8 cellular contexts compared by ENCODE assay signal in the genomic region with DNA sequence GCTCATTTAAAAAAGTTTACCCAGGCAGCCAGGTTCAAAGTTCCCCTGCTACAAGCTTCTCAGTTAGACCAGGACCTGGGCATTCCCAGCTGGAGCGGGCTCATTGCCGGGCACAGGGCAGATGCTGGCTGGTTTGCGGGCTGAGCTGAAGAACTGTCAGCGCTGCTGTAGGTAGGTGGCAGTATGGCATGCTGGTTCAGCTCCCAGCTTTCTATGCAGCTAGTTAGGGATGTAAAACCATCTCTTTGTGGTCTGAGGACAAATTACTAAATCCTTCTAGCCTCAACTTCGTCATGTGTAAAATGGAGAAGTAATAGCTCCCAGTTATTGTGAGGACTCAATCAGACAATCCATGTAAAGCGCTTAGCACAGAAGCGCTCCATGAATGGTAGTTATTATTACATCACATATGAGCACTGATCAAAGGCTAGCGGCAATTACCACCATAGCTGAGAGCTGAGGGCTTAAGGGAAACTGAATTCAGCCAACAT. TPM values are rescaled to one million over a fixed set of nuclear protein-coding genes. Genes with fewer than 3 reads are reported as not detected.
DNase-seq lines count a peak whose midpoint lies in the region; ATAC-seq and TF ChIP-seq lines count a peak whose summit lies in the region.

No MANE protein-coding gene starts in this region.

- peak overlapping the region; percentile 92 for H3K27ac Mint-ChIP-seq in activated T-helper 1 cell treated with anti-CD3 and anti-CD28 coated beads, Interleukin-12 subunit alpha, Interleukin-12 subunit beta, Interleukin-2, Interleukin-4 antibody, amounts not matched to agents 30 ng/mL and 10 ng/mL and 1 ng/mL, durations not matched to agents 14 hours and 24 hours and 36 hours
- no peak overlapping the region for H3K27ac Mint-ChIP-seq in natural killer cell treated with Interleukin-12 subunit alpha and Interleukin-12 subunit beta and Interleukin-15 and Interleukin-18, amount 100 ng/mL, for 72 hours

- DNase-seq in DMS 273 treated with DMSO at 0.1 percent for 48 hours (lab: John Stamatoyannopoulos, UW) (peak; percentile 58), OCI-M1 (lab: John Stamatoyannopoulos, UW) (peak; percentile 81), fibroblast of lung (ENCODE audit: low read depth in 2 of 2) (peak; percentile 69 to 73), tibial nerve (ENCODE audit: low spot score in 2 of 2) (no peak)
- peak; percentile 39 for DNase-seq in activated T-helper 1 cell treated with anti-CD3 and anti-CD28 coated beads, Interleukin-12 subunit alpha, Interleukin-12 subunit beta, Interleukin-2, Interleukin-4 antibody, amounts not matched to agents 30 ng/mL and 10 ng/mL and 1 ng/mL, durations not matched to agents 14 hours and 24 hours and 36 hours (ENCODE audit: low spot score)
- no peak for DNase-seq in natural killer cell treated with Interleukin-12 subunit alpha and Interleukin-12 subunit beta and Interleukin-15 and Interleukin-18, amount 100 ng/mL, for 72 hours (ENCODE audit: low spot score)

- H2AFZ ChIP-seq in fibroblast of lung (ENCODE audit: low read length): no peak overlapping the region

- peak in 1 of 2 donors; percentile 65 for TF ChIP-seq EP300 in tibial nerve (IDR thresholded peaks at IDR 0.05)

- H3K27ac ChIP-seq in HUES6 (ENCODE audit: low read depth, low read length) (no peak overlapping the region), fibroblast of lung (ENCODE audit: insufficient read depth, low read length) (no peak overlapping the region), tibial nerve (peak overlapping the region in 1 of 4 donors; percentile 85)

- H3K9ac ChIP-seq in HUES6 (ENCODE audit: low read length): no peak overlapping the region
- H3K9ac ChIP-seq in fibroblast of lung (ENCODE audit: insufficient read depth, low read length): no peak overlapping the region

- H3K4me3 Mint-ChIP-seq in activated T-helper 1 cell treated with anti-CD3 and anti-CD28 coated beads, Interleukin-12 subunit alpha, Interleukin-12 subunit beta, Interleukin-2, Interleukin-4 antibody, amounts not matched to agents 30 ng/mL and 10 ng/mL and 1 ng/mL, durations not matched to agents 14 hours and 24 hours and 36 hours: peak overlapping the region; percentile 87
- peak overlapping the region; percentile 70 for H3K4me3 Mint-ChIP-seq in natural killer cell treated with Interleukin-12 subunit alpha and Interleukin-12 subunit beta and Interleukin-15 and Interleukin-18, amount 100 ng/mL, for 72 hours

- H3K9me3 Mint-ChIP-seq in activated T-helper 1 cell treated with anti-CD3 and anti-CD28 coated beads, Interleukin-12 subunit alpha, Interleukin-12 subunit beta, Interleukin-2, Interleukin-4 antibody, amounts not matched to agents 30 ng/mL and 10 ng/mL and 1 ng/mL, durations not matched to agents 14 hours and 24 hours and 36 hours: no peaks in the 10 kb centered on the region
- no peaks in the 10 kb centered on the region for H3K9me3 Mint-ChIP-seq in natural killer cell treated with Interleukin-12 subunit alpha and Interleukin-12 subunit beta and Interleukin-15 and Interleukin-18, amount 100 ng/mL, for 72 hours

- no peaks in the 10 kb centered on the region for H3K36me3 ChIP-seq in HUES6 (ENCODE audit: control insufficient read depth, insufficient read depth, low read length)
- H3K36me3 ChIP-seq in fibroblast of lung (ENCODE audit: control insufficient read depth, insufficient read depth, low read length): no peaks in the 10 kb centered on the region
- H3K36me3 ChIP-seq in tibial nerve: no peaks in the 10 kb centered on the region

- peaks cover 6% of the 10 kb centered on the region; the same call in 1 of the 2 replicates for H3K4me1 ChIP-seq in HUES6 (ENCODE audit: control insufficient read depth, insufficient read depth, low read length)
- H3K4me1 ChIP-seq in fibroblast of lung (ENCODE audit: control insufficient read depth, extremely low read depth, insufficient read depth, low read length): no peaks in the 10 kb centered on the region
- peaks cover 0 to 47% (median 25%) of the 10 kb centered on the region in 4 donors for H3K4me1 ChIP-seq in tibial nerve

- intact Hi-C loops in activated T-helper 1 cell treated with anti-CD3 and anti-CD28 coated beads, Interleukin-12 subunit alpha, Interleukin-12 subunit beta, Interleukin-2, Interleukin-4 antibody, amounts not matched to agents 30 ng/mL and 10 ng/mL and 1 ng/mL, durations not matched to agents 14 hours and 24 hours and 36 hours (cut with micrococcal nuclease): loop anchor here (1.0 to 5.0 kb wide), 14 partner anchors 51 to 585 kb away; a partner anchor contains a TSS

- no peak for ATAC-seq in natural killer cell treated with Interleukin-12 subunit alpha and Interleukin-12 subunit beta and Interleukin-15 and Interleukin-18, amount 100 ng/mL, for 72 hours
- ATAC-seq in HG03571 (IDR thresholded peaks at IDR 0.05; ENCODE audit: unreplicated experiment): no peak

- H3K4me1 Mint-ChIP-seq in activated T-helper 1 cell treated with anti-CD3 and anti-CD28 coated beads, Interleukin-12 subunit alpha, Interleukin-12 subunit beta, Interleukin-2, Interleukin-4 antibody, amounts not matched to agents 30 ng/mL and 10 ng/mL and 1 ng/mL, durations not matched to agents 14 hours and 24 hours and 36 hours (ENCODE audit: low read depth): peaks cover 31% of the 10 kb centered on the region
- H3K4me1 Mint-ChIP-seq in natural killer cell treated with Interleukin-12 subunit alpha and Interleukin-12 subunit beta and Interleukin-15 and Interleukin-18, amount 100 ng/mL, for 72 hours (ENCODE audit: low read depth in 2 of 2): peaks cover 4 to 5% of the 10 kb centered on the region in 2 donors

- TF ChIP-seq CTCF in fibroblast of lung (conservative IDR thresholded peaks at IDR 0.05 in 1 of 2, IDR thresholded peaks at IDR 0.05 in 1 of 2; ENCODE audit: low read depth in 1 of 2, low read length in 2 of 2): peak; percentile 43 to 63
- TF ChIP-seq CTCF in tibial nerve (IDR thresholded peaks at IDR 0.05): peak; percentile 41 to 81 (median 61)

- H3K4me3 ChIP-seq in HUES6 (ENCODE audit: low read depth, low read length): peak overlapping the region; percentile 80; the same call in 1 of the 2 replicates
- H3K4me3 ChIP-seq in fibroblast of lung (replicated peaks in 1 of 4; ENCODE audit: control extremely low read depth in 1 of 4, insufficient read depth in 1 of 4, low read depth in 3 of 4, low read length in 4 of 4): no peak overlapping the region
- no peak overlapping the region for H3K4me3 ChIP-seq in tibial nerve

- H3K36me3 Mint-ChIP-seq in activated T-helper 1 cell treated with anti-CD3 and anti-CD28 coated beads, Interleukin-12 subunit alpha, Interleukin-12 subunit beta, Interleukin-2, Interleukin-4 antibody, amounts not matched to agents 30 ng/mL and 10 ng/mL and 1 ng/mL, durations not matched to agents 14 hours and 24 hours and 36 hours (ENCODE audit: low read depth): peaks cover 2% of the 10 kb centered on the region
- H3K36me3 Mint-ChIP-seq in natural killer cell treated with Interleukin-12 subunit alpha and Interleukin-12 subunit beta and Interleukin-15 and Interleukin-18, amount 100 ng/mL, for 72 hours: peaks cover 5% of the 10 kb centered on the region

- TF ChIP-seq POLR2A in tibial nerve (IDR thresholded peaks at IDR 0.05): no peak

- no peaks in the 10 kb centered on the region for H4K20me1 ChIP-seq in fibroblast of lung (ENCODE audit: control insufficient read depth, extremely low read depth, insufficient read depth, low read length)

- H3K27me3 Mint-ChIP-seq in activated T-helper 1 cell treated with anti-CD3 and anti-CD28 coated beads, Interleukin-12 subunit alpha, Interleukin-12 subunit beta, Interleukin-2, Interleukin-4 antibody, amounts not matched to agents 30 ng/mL and 10 ng/mL and 1 ng/mL, durations not matched to agents 14 hours and 24 hours and 36 hours (ENCODE audit: insufficient read depth): peaks cover 32% of the 10 kb centered on the region
- peaks cover 42 to 57% of the 10 kb centered on the region in 2 donors for H3K27me3 Mint-ChIP-seq in natural killer cell treated with Interleukin-12 subunit alpha and Interleukin-12 subunit beta and Interleukin-15 and Interleukin-18, amount 100 ng/mL, for 72 hours

- H3K9me3 ChIP-seq in HUES6 (ENCODE audit: control insufficient read depth, insufficient read depth, low read depth, low read length): no peaks in the 10 kb centered on the region
- no peaks in the 10 kb centered on the region for H3K9me3 ChIP-seq in fibroblast of lung (ENCODE audit: control insufficient read depth, insufficient read depth, low read depth, low read length)
- no peaks in the 10 kb centered on the region for H3K9me3 ChIP-seq in tibial nerve

- H3K4me2 ChIP-seq in fibroblast of lung (ENCODE audit: extremely low read depth, insufficient read depth, low read length): no peak overlapping the region

- H3K27me3 ChIP-seq in HUES6 (ENCODE audit: control insufficient read depth, insufficient read depth, low read length) (peaks cover 49% of the 10 kb centered on the region), fibroblast of lung (ENCODE audit: control insufficient read depth, insufficient read depth, low read length) (peaks cover 46% of the 10 kb centered on the region), tibial nerve (peaks cover 0 to 7% of the 10 kb centered on the region in 2 donors)

- 9 to 13% methylated on average over 8 of the region's 8 CpGs for WGBS in tibial nerve, 2 donors

- no peaks in the 10 kb centered on the region for H3K79me2 ChIP-seq in fibroblast of lung (ENCODE audit: control insufficient read depth, insufficient read depth, low read length)

RNA-seq across cellular contexts. Expression of a gene that starts 2.4 kb away (rescaled TPM):
- total RNA-seq in activated T-helper 1 cell treated with anti-CD3 and anti-CD28 coated beads, Interleukin-12 subunit alpha, Interleukin-12 subunit beta, Interleukin-2, Interleukin-4 antibody, amounts not matched to agents 30 ng/mL and 10 ng/mL and 1 ng/mL, durations not matched to agents 14 hours and 24 hours and 36 hours: 34.5 and 35.2 TPM in 2 replicates
- under 0.01 TPM in 1 of 2 replicates, not detected in the other for total RNA-seq in fibroblast of lung
- not detected in 2 replicates for polyA plus RNA-seq in fibroblast of lung
- not detected in 2 replicates for polyA plus RNA-seq in fibroblast of lung (2012)
- not detected in 2 replicates for polyA minus RNA-seq in fibroblast of lung (ENCODE audit: low replicate concordance)
- total RNA-seq in natural killer cell treated with Interleukin-12 subunit alpha and Interleukin-12 subunit beta and Interleukin-15 and Interleukin-18, amount 100 ng/mL, for 72 hours: 10 to 100 TPM; 16.3 to 19.5 TPM
- 10 to 100 TPM; 14.0 to 36.9 (median 29.3) TPM for total RNA-seq in tibial nerve

Comparison
In these comparisons a context has a peak if more than half of its experiments do, and no peak if none do; other contexts are left out.
1. DNase-seq: peak in DMS 273 treated with DMSO at 0.1 percent for 48 hours (single experiment), OCI-M1 (single experiment), activated T-helper 1 cell treated with anti-CD3 and anti-CD28 coated beads, Interleukin-12 subunit alpha, Interleukin-12 subunit beta, Interleukin-2, Interleukin-4 antibody, amounts not matched to agents 30 ng/mL and 10 ng/mL and 1 ng/mL, durations not matched to agents 14 hours and 24 hours and 36 hours (single experiment) and fibroblast of lung (2 of 2); none in natural killer cell treated with Interleukin-12 subunit alpha and Interleukin-12 subunit beta and Interleukin-15 and Interleukin-18, amount 100 ng/mL, for 72 hours (single experiment) and tibial nerve (0 of 2).
2. RNA of a gene that starts 2.4 kb away (total RNA-seq): 34.5 to 35.2 TPM in activated T-helper 1 cell treated with anti-CD3 and anti-CD28 coated beads, Interleukin-12 subunit alpha, Interleukin-12 subunit beta, Interleukin-2, Interleukin-4 antibody, amounts not matched to agents 30 ng/mL and 10 ng/mL and 1 ng/mL, durations not matched to agents 14 hours and 24 hours and 36 hours, 14.0 to 36.9 TPM in tibial nerve and 16.3 to 19.5 TPM in natural killer cell treated with Interleukin-12 subunit alpha and Interleukin-12 subunit beta and Interleukin-15 and Interleukin-18, amount 100 ng/mL, for 72 hours; under 0.01 TPM in fibroblast of lung; every median in the first group is over 10 times any median in the second.